ENCODE assay signal across 11 cellular contexts in the genomic region with DNA sequence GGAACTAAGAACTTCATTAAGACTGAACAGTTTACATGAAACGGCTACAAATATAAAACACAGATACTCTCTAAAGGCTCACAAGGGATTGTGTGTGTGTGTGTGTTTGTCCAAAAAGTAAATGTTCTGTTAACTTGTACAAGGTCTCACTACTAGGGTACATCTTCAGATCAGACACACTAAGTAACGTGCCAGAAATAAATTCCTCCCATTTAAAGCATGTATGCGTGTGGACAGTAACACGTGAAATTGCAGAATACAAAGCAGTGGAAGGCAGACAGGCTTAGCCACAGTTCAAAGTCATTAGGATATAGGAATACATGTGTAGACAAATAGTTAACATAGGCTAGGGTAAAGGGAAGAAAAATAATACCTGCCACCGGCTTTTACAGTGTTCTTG. TPM values are rescaled to one million over a fixed set of nuclear protein-coding genes. Genes with fewer than 3 reads are reported as not detected.
DNase-seq lines count a peak whose midpoint lies in the region; TF ChIP-seq lines count a peak whose summit lies in the region.
"Had no signal": no experiment of that assay in that cellular context is flagged by ENCODE, and none has a peak within 500 bp of the region (broad histone marks: within the 10 kb centered on the region; RNA-seq: fewer than 3 reads in every experiment).

No MANE protein-coding gene starts in this region.

- H3K27me3 Mint-ChIP-seq in neural progenitor cell (ENCODE audit: insufficient read depth, low read depth), result peaks cover 18% of the 10 kb centered on the region

- no peaks in the 10 kb centered on the region for H3K9me3 Mint-ChIP-seq in neural progenitor cell
- H3K9me3 Mint-ChIP-seq: effector memory CD8-positive, alpha-beta T cell had no signal

- H3K9ac ChIP-seq in Loucy (ENCODE audit: low read depth, low read length, poor library complexity, severe bottlenecking) (peak overlapping the region; percentile 60), neural progenitor cell (no peak overlapping the region)

- H4K20me1 ChIP-seq in Loucy (ENCODE audit: insufficient read depth, low read length, poor library complexity, severe bottlenecking) (no peaks in the 10 kb centered on the region), neural progenitor cell (ENCODE audit: low read depth) (peaks cover 5% of the 10 kb centered on the region)

- H2AFZ ChIP-seq in ACC112 (ENCODE audit: low read length, unreplicated experiment) (peak overlapping the region; percentile 24), Loucy (ENCODE audit: low read length) (peak overlapping the region; percentile 57; the same call in 1 of the 2 replicates), neural progenitor cell (replicated peaks) (no peak overlapping the region)

- H3K36me3 Mint-ChIP-seq in neural progenitor cell, result no peaks in the 10 kb centered on the region

- H3K27ac Mint-ChIP-seq in neural progenitor cell, result no peak overlapping the region
- H3K27ac Mint-ChIP-seq: effector memory CD8-positive, alpha-beta T cell had no signal

- CTCF ChIA-PET in A673 (lab: Charles Lee), result no interaction called here

- H3K36me3 ChIP-seq in ACC112 (ENCODE audit: insufficient read depth, low read length) (no peaks in the 10 kb centered on the region), Loucy (ENCODE audit: insufficient read depth, low read length) (no peaks in the 10 kb centered on the region), neural progenitor cell (no peaks in the 10 kb centered on the region), A673 (ENCODE audit: insufficient read depth, low read length, poor library complexity, severe bottlenecking) (no peaks in the 10 kb centered on the region)
- H3K36me3 ChIP-seq: left lung had no signal

- H3K4me2 ChIP-seq in Loucy (ENCODE audit: low read depth, low read length, poor library complexity, severe bottlenecking) (peak overlapping the region; percentile 71), neural progenitor cell (no peak overlapping the region)

- no TSS peak for BruUV-seq in A673 (replicated peaks; lab: Mats Ljungman, UMichigan)

- H3K4me1 ChIP-seq in ACC112 (ENCODE audit: control insufficient read depth, insufficient read depth, low read length, unreplicated experiment), result peaks cover 31% of the 10 kb centered on the region
- peaks cover 43% of the 10 kb centered on the region for H3K4me1 ChIP-seq in Loucy (ENCODE audit: insufficient read depth, low read length, poor library complexity, severe bottlenecking)
- H3K4me1 ChIP-seq in neural progenitor cell, result no peaks in the 10 kb centered on the region
- H3K4me1 ChIP-seq in A673 (ENCODE audit: insufficient read depth, low read length, poor library complexity, severe bottlenecking), result no peaks in the 10 kb centered on the region

- H3F3A ChIP-seq in Loucy (ENCODE audit: low read depth) (no peaks in the 10 kb centered on the region; the same call in 1 of the 2 replicates), neural progenitor cell (ENCODE audit: low read depth) (peaks cover 20% of the 10 kb centered on the region)

- H3K9me3 ChIP-seq in Loucy (ENCODE audit: insufficient read depth, low read depth, low read length), result no peaks in the 10 kb centered on the region
- no peaks in the 10 kb centered on the region for H3K9me3 ChIP-seq in neural progenitor cell (ENCODE audit: low read depth)
- no peaks in the 10 kb centered on the region for H3K9me3 ChIP-seq in A673 (ENCODE audit: low read depth, low read length, poor library complexity, severe bottlenecking)
- H3K9me3 ChIP-seq: left lung had no signal

- H3K4me3 Mint-ChIP-seq in neural progenitor cell, result peak overlapping the region; percentile 99

- H3K4me1 Mint-ChIP-seq in neural progenitor cell, result peaks cover 51% of the 10 kb centered on the region

- DNase-seq in fibroblast of mammary gland (ENCODE audit: low read depth), result peak; percentile 44
- no peak for DNase-seq in neural progenitor cell (ENCODE audit: low spot score)
- no peak for DNase-seq in DMS153 (lab: John Stamatoyannopoulos, UW)
- DNase-seq in NCI-H1092 treated with DMSO at 0.1 percent for 48 hours (lab: John Stamatoyannopoulos, UW), result no peak
- no peak for DNase-seq in A673 (ENCODE audit: low spot score)
- no peak for DNase-seq in NCI-H510A (lab: John Stamatoyannopoulos, UW)
- DNase-seq: activated naive CD4-positive, alpha-beta T cell treated with Interleukin-2 at 50 U/mL for 16 hours; effector memory CD8-positive, alpha-beta T cell; left lung had no signal

- TF ChIP-seq CTCF in Loucy (conservative IDR thresholded peaks at IDR 0.05; ENCODE audit: low read length), result no peak
- TF ChIP-seq CTCF in fibroblast of mammary gland (conservative IDR thresholded peaks at IDR 0.05; ENCODE audit: control insufficient read depth, insufficient read depth, low read depth, low read length), result no peak
- no peak for TF ChIP-seq CTCF in neural progenitor cell (IDR thresholded peaks at IDR 0.05)
- no peak for TF ChIP-seq CTCF in A673 (conservative IDR thresholded peaks at IDR 0.05; ENCODE audit: low read depth, low read length)

- H3K4me3 ChIP-seq in ACC112 (ENCODE audit: low read depth, low read length) (peak overlapping the region; percentile 83), Loucy (ENCODE audit: low read length, poor library complexity, severe bottlenecking) (peak overlapping the region; percentile 67), fibroblast of mammary gland (ENCODE audit: control insufficient read depth, low read depth, low read length) (peak overlapping the region; percentile 86), neural progenitor cell (no peak overlapping the region), A673 (ENCODE audit: low read depth, low read length, poor library complexity, severe bottlenecking) (no peak overlapping the region)

- POLR2A ChIA-PET in A673 (lab: Charles Lee; ENCODE audit: low non-redundant PET), result no interaction called here

- H3K9me2 ChIP-seq in Loucy (replicated peaks; ENCODE audit: low read depth, low read length), result no peaks in the 10 kb centered on the region

- H3K79me2 ChIP-seq in ACC112 (ENCODE audit: control insufficient read depth, insufficient read depth, low read length, unreplicated experiment) (peaks cover 59% of the 10 kb centered on the region), Loucy (ENCODE audit: insufficient read depth, low read length) (no peaks in the 10 kb centered on the region), neural progenitor cell (ENCODE audit: low read depth) (no peaks in the 10 kb centered on the region)

- H3K27ac ChIP-seq in ACC112 (ENCODE audit: low read depth, low read length) (peak overlapping the region; percentile 77), neural progenitor cell (no peak overlapping the region), A673 (ENCODE audit: low read depth, low read length, poor library complexity, severe bottlenecking) (no peak overlapping the region)

- intact Hi-C loops in A673 (cut with micrococcal nuclease; ENCODE audit: unreplicated experiment), result no loop called here

- H3K27me3 ChIP-seq in ACC112 (ENCODE audit: insufficient read depth, low read length) (no peaks in the 10 kb centered on the region), Loucy (ENCODE audit: insufficient read depth, low read length, poor library complexity, severe bottlenecking) (no peaks in the 10 kb centered on the region), neural progenitor cell (peaks cover 65% of the 10 kb centered on the region), A673 (replicated peaks; ENCODE audit: insufficient read depth, low read depth, low read length, poor library complexity) (peaks cover 25% of the 10 kb centered on the region)

RNA-seq across cellular contexts. Expression of gene BNC2, which starts 1.8 kb away (rescaled TPM):
- total RNA-seq in neural progenitor cell (ENCODE audit: low replicate concordance) (1.2 and 2.4 TPM in 2 replicates), A673 (2021) (0.45 and 0.74 TPM in 2 replicates)

Comparison
In these comparisons a context has a peak if more than half of its experiments do, and no peak if none do; other contexts are left out.
1. H3K4me3 ChIP-seq: peak in ACC112 (single experiment), Loucy (single experiment) and fibroblast of mammary gland (single experiment); none in neural progenitor cell (single experiment) and A673 (single experiment).